Comparison of ENCODE assay signal across 29 cellular contexts in genomic region chrX:44061940-44062339, GRCh38.
"Had no signal": no experiment of that assay in that cellular context is flagged by ENCODE, and none has a peak within 500 bp of the region (broad histone marks: within the 10 kb centered on the region; RNA-seq: fewer than 3 reads in every experiment).

No MANE protein-coding gene starts in this region.

- ATAC-seq: activated CD8-positive, alpha-beta memory T cell treated with anti-CD3 and anti-CD28 coated beads, Interleukin-2, amount 10 ng/mL, durations not matched to agents 7 days and 5 days; activated CD8-positive, alpha-beta T cell treated with anti-CD3 and anti-CD28 coated beads for 36 hours; activated naive CD8-positive, alpha-beta T cell treated with anti-CD3 and anti-CD28 coated beads, Interleukin-2, amount 50 U/mL, for 24 hours; heart right ventricle; psoas muscle; stimulated activated naive B cell treated with anti-CD40 and anti-IgM and Interleukin-4, amounts not matched to agents 10 μg/mL and 1 μg/mL and 100 μg/mL, for 72 hours had no signal

- H3K27ac ChIP-seq: breast epithelium, heart right ventricle, left ventricle myocardium inferior, neutrophil, ovary, psoas muscle, stomach, tibial artery had no signal

- H3K36me3 Mint-ChIP-seq: activated CD8-positive, alpha-beta memory T cell treated with anti-CD3 and anti-CD28 coated beads, Interleukin-2, amount 10 ng/mL, durations not matched to agents 7 days and 5 days; activated naive CD4-positive, alpha-beta T cell treated with anti-CD3 and anti-CD28 coated beads, Interleukin-2, amount 50 U/mL, for 24 hours; stimulated activated naive B cell treated with anti-CD40 and anti-IgM and Interleukin-4, amounts not matched to agents 10 μg/mL and 1 μg/mL and 100 μg/mL, for 72 hours had no signal

- H3K27ac Mint-ChIP-seq: activated CD4-positive, alpha-beta T cell treated with anti-CD3 and anti-CD28 coated beads, Interleukin-2, amount 10 ng/mL, durations not matched to agents 7 days and 5 days; activated CD8-positive, alpha-beta memory T cell treated with anti-CD3 and anti-CD28 coated beads, Interleukin-2, amount 10 ng/mL, durations not matched to agents 7 days and 5 days; activated CD8-positive, alpha-beta T cell treated with anti-CD3 and anti-CD28 coated beads for 36 hours; activated naive CD4-positive, alpha-beta T cell treated with anti-CD3 and anti-CD28 coated beads, Interleukin-2, amount 50 U/mL, for 24 hours; activated naive CD8-positive, alpha-beta T cell treated with anti-CD3 and anti-CD28 coated beads, Interleukin-2, amount 50 U/mL, for 24 hours; activated T-helper 2 cell treated with anti-CD3 and anti-CD28 coated beads, Interferon-gamma antibody, Interleukin-2, Interleukin-4, amounts not matched to agents 10 μg/mL and 5 μg/mL and 100 μg/mL, durations not matched to agents 14 hours and 24 hours and 36 hours; dendritic cell treated with granulocyte-macrophage colony-stimulating factor and Interleukin-4, amounts not matched to agents 40 ng/mL and 50 ng/mL, for 4 days; nephron progenitor cell; stimulated activated naive B cell treated with anti-CD40 and anti-IgM and Interleukin-4, amounts not matched to agents 10 μg/mL and 1 μg/mL and 100 μg/mL, for 72 hours; T-helper 1 cell treated with Interleukin-12 subunit alpha and Interleukin-12 subunit beta and Interleukin-4 antibody, amounts not matched to agents 30 μg/mL and 1 μg/mL, for 36 hours had no signal

- H3K4me3 Mint-ChIP-seq: activated CD4-positive, alpha-beta T cell treated with anti-CD3 and anti-CD28 coated beads, Interleukin-2, amount 10 ng/mL, durations not matched to agents 7 days and 5 days; activated CD8-positive, alpha-beta memory T cell treated with anti-CD3 and anti-CD28 coated beads, Interleukin-2, amount 10 ng/mL, durations not matched to agents 7 days and 5 days; activated CD8-positive, alpha-beta T cell treated with anti-CD3 and anti-CD28 coated beads for 36 hours; activated naive CD4-positive, alpha-beta T cell treated with anti-CD3 and anti-CD28 coated beads, Interleukin-2, amount 50 U/mL, for 24 hours; activated naive CD8-positive, alpha-beta T cell treated with anti-CD3 and anti-CD28 coated beads, Interleukin-2, amount 50 U/mL, for 24 hours; central memory CD8-positive, alpha-beta T cell; dendritic cell treated with granulocyte-macrophage colony-stimulating factor and Interleukin-4, amounts not matched to agents 40 ng/mL and 50 ng/mL, for 4 days; nephron progenitor cell; stimulated activated naive B cell treated with anti-CD40 and anti-IgM and Interleukin-4, amounts not matched to agents 10 μg/mL and 1 μg/mL and 100 μg/mL, for 72 hours; T-helper 1 cell treated with Interleukin-12 subunit alpha and Interleukin-12 subunit beta and Interleukin-4 antibody, amounts not matched to agents 30 μg/mL and 1 μg/mL, for 36 hours had no signal

- H3K4me1 Mint-ChIP-seq: activated CD4-positive, alpha-beta T cell treated with anti-CD3 and anti-CD28 coated beads, Interleukin-2, amount 10 ng/mL, durations not matched to agents 7 days and 5 days; activated CD8-positive, alpha-beta memory T cell treated with anti-CD3 and anti-CD28 coated beads, Interleukin-2, amount 10 ng/mL, durations not matched to agents 7 days and 5 days; activated naive CD8-positive, alpha-beta T cell treated with anti-CD3 and anti-CD28 coated beads, Interleukin-2, amount 50 U/mL, for 24 hours; central memory CD8-positive, alpha-beta T cell; stimulated activated naive B cell treated with anti-CD40 and anti-IgM and Interleukin-4, amounts not matched to agents 10 μg/mL and 1 μg/mL and 100 μg/mL, for 72 hours had no signal

- H3K4me3 ChIP-seq: breast epithelium, heart right ventricle, left ventricle myocardium inferior, lung, ovary, psoas muscle, smooth muscle cell, stomach, tibial artery had no signal

- H3K4me2 ChIP-seq: smooth muscle cell had no signal

- H3K27me3 Mint-ChIP-seq: activated CD4-positive, alpha-beta T cell treated with anti-CD3 and anti-CD28 coated beads, Interleukin-2, amount 10 ng/mL, durations not matched to agents 7 days and 5 days; activated CD8-positive, alpha-beta memory T cell treated with anti-CD3 and anti-CD28 coated beads, Interleukin-2, amount 10 ng/mL, durations not matched to agents 7 days and 5 days; activated CD8-positive, alpha-beta T cell treated with anti-CD3 and anti-CD28 coated beads for 36 hours; activated naive CD4-positive, alpha-beta T cell treated with anti-CD3 and anti-CD28 coated beads, Interleukin-2, amount 50 U/mL, for 24 hours; activated naive CD8-positive, alpha-beta T cell treated with anti-CD3 and anti-CD28 coated beads, Interleukin-2, amount 50 U/mL, for 24 hours; central memory CD8-positive, alpha-beta T cell; dendritic cell treated with granulocyte-macrophage colony-stimulating factor and Interleukin-4, amounts not matched to agents 40 ng/mL and 50 ng/mL, for 4 days had no signal

- H3K9me3 Mint-ChIP-seq: activated CD8-positive, alpha-beta T cell treated with anti-CD3 and anti-CD28 coated beads for 36 hours; activated naive CD4-positive, alpha-beta T cell treated with anti-CD3 and anti-CD28 coated beads, Interleukin-2, amount 50 U/mL, for 24 hours; activated naive CD8-positive, alpha-beta T cell treated with anti-CD3 and anti-CD28 coated beads, Interleukin-2, amount 50 U/mL, for 24 hours; activated T-helper 2 cell treated with anti-CD3 and anti-CD28 coated beads, Interferon-gamma antibody, Interleukin-2, Interleukin-4, amounts not matched to agents 10 μg/mL and 5 μg/mL and 100 μg/mL, durations not matched to agents 14 hours and 24 hours and 36 hours; central memory CD8-positive, alpha-beta T cell; dendritic cell treated with granulocyte-macrophage colony-stimulating factor and Interleukin-4, amounts not matched to agents 40 ng/mL and 50 ng/mL, for 4 days; T-helper 1 cell treated with Interleukin-12 subunit alpha and Interleukin-12 subunit beta and Interleukin-4 antibody, amounts not matched to agents 30 μg/mL and 1 μg/mL, for 36 hours had no signal

- H3K9me3 ChIP-seq: breast epithelium, heart right ventricle, left ventricle myocardium inferior, neutrophil, ovary, psoas muscle, stomach, tibial artery had no signal

- H3K4me1 ChIP-seq: breast epithelium, heart right ventricle, left ventricle myocardium inferior, psoas muscle, stomach, tibial artery had no signal

- H3K36me3 ChIP-seq: breast epithelium, heart right ventricle, left ventricle myocardium inferior, neutrophil, ovary, stomach, tibial artery had no signal

- DNase-seq: activated CD4-positive, alpha-beta T cell treated with anti-CD3 and anti-CD28 coated beads, Interleukin-2, amount 10 ng/mL, durations not matched to agents 7 days and 5 days; activated CD4-positive, CD25-positive, alpha-beta regulatory T cell treated with anti-CD3 and anti-CD28 coated beads, Interleukin-2, amount 50 U/mL, for 72 hours; activated CD8-positive, alpha-beta memory T cell treated with anti-CD3 and anti-CD28 coated beads, Interleukin-2, amount 10 ng/mL, durations not matched to agents 7 days and 5 days; activated CD8-positive, alpha-beta T cell treated with anti-CD3 and anti-CD28 coated beads for 36 hours; activated naive CD8-positive, alpha-beta T cell treated with anti-CD3 and anti-CD28 coated beads, Interleukin-2, amount 50 U/mL, for 24 hours; activated T-cell treated with anti-CD3 and anti-CD28 coated beads, Interleukin-2, amount 50 U/mL, for 48 hours; amygdala; foreskin melanocyte; heart right ventricle; left ventricle myocardium inferior; nephron progenitor cell; ovary; psoas muscle; stimulated activated CD4-positive, alpha-beta T cell treated with anti-CD3 and anti-CD28 coated beads, Interleukin-1b, Interleukin-23, amount 100 ng/mL, for 48 hours; stimulated activated CD4-positive, alpha-beta T cell treated with anti-CD3 and anti-CD28 coated beads, Interleukin-4, amount 100 ng/mL, for 4 hours; stimulated activated CD8-positive, alpha-beta memory T cell treated with anti-CD3 and anti-CD28 coated beads, Interleukin-4, amount 100 ng/mL, for 48 hours; stimulated activated naive B cell treated with anti-CD40 and anti-IgM and Interleukin-4, amounts not matched to agents 10 μg/mL and 1 μg/mL and 100 μg/mL, for 72 hours; stomach; T1000; tibial artery had no signal

- H3K27me3 ChIP-seq: neutrophil, ovary, tibial artery had no signal
